8 cellular contexts compared by ENCODE assay signal in genomic region chr20:41617931-41618806, GRCh38. TPM values are rescaled to one million over a fixed set of nuclear protein-coding genes. Genes with fewer than 3 reads are reported as not detected.
DNase-seq lines count a peak whose midpoint lies in the region; ATAC-seq and TF ChIP-seq lines count a peak whose summit lies in the region.

CHD6 (minus strand) TSS chr20:41618377; CDS start chr20:41551337, 67,040 bp downstream.

- peaks cover 18% of the 10 kb centered on the region; the same call in 1 of the 2 replicates for H3K27me3 ChIP-seq in DOHH2 (ENCODE audit: control insufficient read depth, low read length)

- H3K9me3 ChIP-seq in DOHH2 (ENCODE audit: control insufficient read depth, insufficient read depth, low read length): no peaks in the 10 kb centered on the region

- peaks cover 30% of the 10 kb centered on the region for H3K4me1 ChIP-seq in DOHH2 (ENCODE audit: control insufficient read depth, low read length)

- no peaks in the 10 kb centered on the region for H3K36me3 ChIP-seq in DOHH2 (ENCODE audit: control insufficient read depth, low read length)

- H3K27ac Mint-ChIP-seq in activated T-helper 17 cell treated with anti-CD3 and anti-CD28 coated beads, Interleukin-2, amount 50 U/mL, for 72 hours: peak within 1 kb of the TSS; percentile 89
- H3K27ac Mint-ChIP-seq in natural killer cell treated with Interleukin-12 subunit alpha and Interleukin-12 subunit beta and Interleukin-15 and Interleukin-18, amount 100 ng/mL, for 72 hours: peak within 1 kb of the TSS; percentile 60 to 81

- H4K20me1 ChIP-seq in DOHH2 (ENCODE audit: control insufficient read depth, insufficient read depth, low read depth, low read length): peaks cover 4% of the 10 kb centered on the region

- peaks cover 44% of the 10 kb centered on the region for H3K79me2 ChIP-seq in DOHH2 (ENCODE audit: control insufficient read depth, low read length)

- DNase-seq in GOT3 (lab: John Stamatoyannopoulos, UW) (peak; percentile 99), LNCaP clone FGC (ENCODE audit: low read depth) (peak; percentile 98), RWPE1 (ENCODE audit: low spot score) (peak; percentile 100), fibroblast of pulmonary artery (ENCODE audit: low read depth) (peak; percentile 100)
- DNase-seq in natural killer cell treated with Interleukin-12 subunit alpha and Interleukin-12 subunit beta and Interleukin-15 and Interleukin-18, amount 100 ng/mL, for 72 hours (ENCODE audit: low spot score): peak; percentile 99
- DNase-seq in stimulated activated naive CD8-positive, alpha-beta T cell treated with anti-CD3 and anti-CD28 coated beads, Interleukin-15, Interleukin-2, amounts not matched to agents 100 U/mL and 50 U/mL, for 24 hours: peak; percentile 99

- no peaks in the 10 kb centered on the region for H3K9me2 ChIP-seq in DOHH2 (replicated peaks; ENCODE audit: control insufficient read depth, low read length)

- peaks cover 26% of the 10 kb centered on the region for H3K4me1 Mint-ChIP-seq in activated T-helper 17 cell treated with anti-CD3 and anti-CD28 coated beads, Interleukin-2, amount 50 U/mL, for 72 hours
- peaks cover 32 to 33% of the 10 kb centered on the region in 2 donors for H3K4me1 Mint-ChIP-seq in natural killer cell treated with Interleukin-12 subunit alpha and Interleukin-12 subunit beta and Interleukin-15 and Interleukin-18, amount 100 ng/mL, for 72 hours (ENCODE audit: low read depth in 2 of 2)

- H3F3A ChIP-seq in DOHH2 (ENCODE audit: control insufficient read depth, insufficient read depth): no peaks in the 10 kb centered on the region

- H3K9me3 Mint-ChIP-seq in activated T-helper 17 cell treated with anti-CD3 and anti-CD28 coated beads, Interleukin-2, amount 50 U/mL, for 72 hours: no peaks in the 10 kb centered on the region
- no peaks in the 10 kb centered on the region for H3K9me3 Mint-ChIP-seq in natural killer cell treated with Interleukin-12 subunit alpha and Interleukin-12 subunit beta and Interleukin-15 and Interleukin-18, amount 100 ng/mL, for 72 hours

- H3K36me3 Mint-ChIP-seq in activated T-helper 17 cell treated with anti-CD3 and anti-CD28 coated beads, Interleukin-2, amount 50 U/mL, for 72 hours (ENCODE audit: low read depth): no peaks in the 10 kb centered on the region
- H3K36me3 Mint-ChIP-seq in natural killer cell treated with Interleukin-12 subunit alpha and Interleukin-12 subunit beta and Interleukin-15 and Interleukin-18, amount 100 ng/mL, for 72 hours: no peaks in the 10 kb centered on the region

- CTCF ChIA-PET in RWPE1 (lab: Yijun Ruan, JAX): no interaction called here

- H3K4me3 ChIP-seq in DOHH2 (ENCODE audit: low read length) (peak within 1 kb of the TSS; percentile 90), LNCaP clone FGC (ENCODE audit: low read depth, low read length) (peak within 1 kb of the TSS; percentile 88), fibroblast of pulmonary artery (replicated peaks; ENCODE audit: low read depth, low read length) (peak within 1 kb of the TSS; percentile 80)

- peak within 1 kb of the TSS; percentile 91 for H3K4me3 Mint-ChIP-seq in activated T-helper 17 cell treated with anti-CD3 and anti-CD28 coated beads, Interleukin-2, amount 50 U/mL, for 72 hours
- peak within 1 kb of the TSS; percentile 89 for H3K4me3 Mint-ChIP-seq in natural killer cell treated with Interleukin-12 subunit alpha and Interleukin-12 subunit beta and Interleukin-15 and Interleukin-18, amount 100 ng/mL, for 72 hours

- no peaks in the 10 kb centered on the region for H3K27me3 Mint-ChIP-seq in activated T-helper 17 cell treated with anti-CD3 and anti-CD28 coated beads, Interleukin-2, amount 50 U/mL, for 72 hours
- H3K27me3 Mint-ChIP-seq in natural killer cell treated with Interleukin-12 subunit alpha and Interleukin-12 subunit beta and Interleukin-15 and Interleukin-18, amount 100 ng/mL, for 72 hours: peaks cover 0 to 2% of the 10 kb centered on the region in 2 donors

- H3K27ac ChIP-seq in DOHH2 (ENCODE audit: low read depth, low read length): peak within 1 kb of the TSS; percentile 42
- peak within 1 kb of the TSS; percentile 92 for H3K27ac ChIP-seq in RWPE1

- peak; percentile 99 for ATAC-seq in activated T-helper 17 cell treated with anti-CD3 and anti-CD28 coated beads, Interleukin-2, amount 50 U/mL, for 72 hours (replicated peaks)
- ATAC-seq in natural killer cell treated with Interleukin-12 subunit alpha and Interleukin-12 subunit beta and Interleukin-15 and Interleukin-18, amount 100 ng/mL, for 72 hours: peak; percentile 99
- ATAC-seq in stimulated activated naive CD8-positive, alpha-beta T cell treated with anti-CD3 and anti-CD28 coated beads, Interleukin-15, Interleukin-2, amounts not matched to agents 100 U/mL and 50 U/mL, for 24 hours: peak; percentile 99

- POLR2A ChIA-PET in RWPE1 (lab: Yijun Ruan, JAX; ENCODE audit: low non-redundant PET): interaction anchor here (0.8 to 1.1 kb wide), 2 partner anchors 75 to 1839 kb away, joined by 3 to 4 read pairs; no protein-coding TSS in a partner anchor

- H3K4me2 ChIP-seq in DOHH2 (ENCODE audit: low read length): peak within 1 kb of the TSS; percentile 87

- no peak for TF ChIP-seq CTCF in DOHH2 (IDR thresholded peaks at IDR 0.05; ENCODE audit: low read depth, low read length, poor library complexity, severe bottlenecking)
- no peak for TF ChIP-seq CTCF in LNCaP clone FGC (IDR thresholded peaks at IDR 0.05; ENCODE audit: control insufficient read depth, extremely low read depth, insufficient read depth)
- no peak for TF ChIP-seq CTCF in RWPE1 (conservative IDR thresholded peaks at IDR 0.05; ENCODE audit: low read depth)
- TF ChIP-seq CTCF in fibroblast of pulmonary artery (IDR thresholded peaks at IDR 0.05; ENCODE audit: low read length, missing control alignments): no peak

RNA-seq across cellular contexts. Expression of gene CHD6, which starts in this region (rescaled TPM):
- 10 to 100 TPM; 16.5 to 21.4 TPM for total RNA-seq in activated T-helper 17 cell treated with anti-CD3 and anti-CD28 coated beads, Interleukin-2, amount 50 U/mL, for 72 hours
- total RNA-seq in natural killer cell treated with Interleukin-12 subunit alpha and Interleukin-12 subunit beta and Interleukin-15 and Interleukin-18, amount 100 ng/mL, for 72 hours: 10 to 100 TPM; 27.8 to 33.0 TPM

Comparison
In these comparisons a context has a peak if more than half of its experiments do, and no peak if none do; other contexts are left out.
1. Peak in every context shown above with its lines: DNase-seq, ATAC-seq, H3K4me3 ChIP-seq and H3K27ac ChIP-seq.